Comparison of ENCODE assay signal across 9 cellular contexts in genomic region chr22:37283393-37283937, GRCh38. TPM values are rescaled to one million over a fixed set of nuclear protein-coding genes. Genes with fewer than 3 reads are reported as not detected.
DNase-seq lines count a peak whose midpoint lies in the region; ATAC-seq and TF ChIP-seq lines count a peak whose summit lies in the region.
"Had no signal": no experiment of that assay in that cellular context is flagged by ENCODE, and none has a peak within 500 bp of the region (broad histone marks: within the 10 kb centered on the region; RNA-seq: fewer than 3 reads in every experiment).

No MANE protein-coding gene starts in this region.

- H3K27me3 ChIP-seq in kidney epithelial cell (ENCODE audit: control insufficient read depth, insufficient read depth, low read length) = no peaks in the 10 kb centered on the region

- no peak overlapping the region for H3K4me3 ChIP-seq in kidney epithelial cell (ENCODE audit: low read depth, low read length)

- TF ChIP-seq CTCF in kidney epithelial cell (IDR thresholded peaks at IDR 0.05; ENCODE audit: insufficient read depth, low read length, poor library complexity, severe bottlenecking) = peak; percentile 33

- peak; percentile 49 for DNase-seq in stimulated activated CD4-positive, alpha-beta T cell treated with anti-CD3 and anti-CD28 coated beads, Interleukin-4, amount 100 ng/mL, for 1 hour
- no peak for DNase-seq in stimulated activated CD4-positive, alpha-beta T cell treated with anti-CD3 and anti-CD28 coated beads, Interleukin-12 subunit alpha, Interleukin-12 subunit beta, amount 100 ng/mL, for 4 hours
- peak; percentile 66 for DNase-seq in activated T-helper 9 cell treated with anti-CD3 and anti-CD28 coated beads, Interleukin-2, amount 50 U/mL, for 16 hours (ENCODE audit: low read depth)
- DNase-seq in kidney epithelial cell (ENCODE audit: low read depth) (no peak), NCI-H1105 treated with DMSO at 0.1 percent for 48 hours (lab: John Stamatoyannopoulos, UW) (no peak), DMS79 treated with DMSO at 0.1 percent for 48 hours (lab: John Stamatoyannopoulos, UW) (no peak), NCI-H1694 (lab: John Stamatoyannopoulos, UW) (no peak)
- DNase-seq: DMS 273 treated with DMSO at 0.1 percent for 48 hours had no signal

- ATAC-seq in GM21786 (IDR thresholded peaks at IDR 0.05; ENCODE audit: unreplicated experiment) = no peak

- no peaks in the 10 kb centered on the region for H3K36me3 ChIP-seq in kidney epithelial cell (ENCODE audit: control insufficient read depth, insufficient read depth, low read length)

RNA-seq across cellular contexts. Expression of gene CYTH4, which starts 1.2 kb away (rescaled TPM):
- total RNA-seq in kidney epithelial cell = not detected in 2 replicates

RNA-seq across cellular contexts. Expression of gene RAC2, which starts 39.4 kb away (rescaled TPM):
- total RNA-seq in kidney epithelial cell = 24.0 and 26.6 TPM in 2 replicates

Comparison
In these comparisons a context has a peak if more than half of its experiments do, and no peak if none do; other contexts are left out.
1. DNase-seq: peak in stimulated activated CD4-positive, alpha-beta T cell treated with anti-CD3 and anti-CD28 coated beads, Interleukin-4, amount 100 ng/mL, for 1 hour (single experiment) and activated T-helper 9 cell treated with anti-CD3 and anti-CD28 coated beads, Interleukin-2, amount 50 U/mL, for 16 hours (single experiment); none in stimulated activated CD4-positive, alpha-beta T cell treated with anti-CD3 and anti-CD28 coated beads, Interleukin-12 subunit alpha, Interleukin-12 subunit beta, amount 100 ng/mL, for 4 hours (single experiment), kidney epithelial cell (single experiment), NCI-H1105 treated with DMSO at 0.1 percent for 48 hours (single experiment), DMS79 treated with DMSO at 0.1 percent for 48 hours (single experiment) and NCI-H1694 (single experiment).